In genomic region chr22:49850021-49850911, GRCh38 we compare ENCODE assay signal across 15 cellular contexts. TPM values are rescaled to one million over a fixed set of nuclear protein-coding genes. Genes with fewer than 3 reads are reported as not detected.
DNase-seq lines count a peak whose midpoint lies in the region; ATAC-seq and TF ChIP-seq lines count a peak whose summit lies in the region.
"Had no signal": no experiment of that assay in that cellular context is flagged by ENCODE, and none has a peak within 500 bp of the region (broad histone marks: within the 10 kb centered on the region; RNA-seq: fewer than 3 reads in every experiment).

No MANE protein-coding gene starts in this region.

- H3K27ac Mint-ChIP-seq in GM23338, result no peak overlapping the region
- H3K27ac Mint-ChIP-seq in central memory CD8-positive, alpha-beta T cell (ENCODE audit: low read depth), result no peak overlapping the region
- H3K27ac Mint-ChIP-seq in nephron progenitor cell, result no peak overlapping the region

- H3K9me3 Mint-ChIP-seq in GM23338 (no peaks in the 10 kb centered on the region), nephron progenitor cell (no peaks in the 10 kb centered on the region)
- H3K9me3 Mint-ChIP-seq in central memory CD8-positive, alpha-beta T cell, result no peaks in the 10 kb centered on the region

- peak overlapping the region; percentile 61 to 77 (median 66); a peak in 19 of 20 replicates for H3K4me3 ChIP-seq in BLaER1 treated with 17β-estradiol and CSF1 and Interleukin-3, amounts not matched to agents 10 nM and 100 nM
- peak overlapping the region; percentile 66 for H3K4me3 ChIP-seq in GM23338
- peak overlapping the region in 1 of 2 donors; percentile 50 for H3K4me3 ChIP-seq in tibial artery

- H3K4me1 Mint-ChIP-seq in GM23338 (peaks cover 10% of the 10 kb centered on the region), nephron progenitor cell (peaks cover 15% of the 10 kb centered on the region)
- peaks cover 18% of the 10 kb centered on the region for H3K4me1 Mint-ChIP-seq in central memory CD8-positive, alpha-beta T cell

- no peak for DNase-seq in GM23338 (ENCODE audit: low spot score)
- DNase-seq in central memory CD8-positive, alpha-beta T cell (ENCODE audit: low spot score in 2 of 2), result no peak
- no peak for DNase-seq in nephron progenitor cell
- DNase-seq in tibial artery, result no peak
- DNase-seq in NCI-H2081 (lab: John Stamatoyannopoulos, UW), result no peak
- no peak for DNase-seq in NCI-H345 (lab: John Stamatoyannopoulos, UW)
- no peak for DNase-seq in LoVo (ENCODE audit: low spot score)
- DNase-seq: activated naive CD4-positive, alpha-beta T cell treated with anti-CD3 and anti-CD28 coated beads, Interleukin-2, amount 50 U/mL, for 16 hours; dermis blood vessel endothelial cell; foreskin fibroblast; NCI-H1694 treated with DMSO at 0.1 percent for 48 hours; SHP77 treated with DMSO at 0.1 percent for 48 hours; stimulated activated CD4-positive, alpha-beta T cell treated with anti-CD3 and anti-CD28 coated beads, Interleukin-1b, Interleukin-23, amount 100 ng/mL, for 48 hours had no signal

- intact Hi-C loops in tibial artery (cut with DNase I; ENCODE audit: low total_unique reads), result loop anchor here (5.0 kb wide), 1 partner anchor 67 kb away; the partner anchor contains the start of genes ALG12 and CRELD2

- peaks cover 5% of the 10 kb centered on the region; the same call in 1 of the 2 replicates for H3F3A ChIP-seq in GM23338 (replicated peaks; ENCODE audit: low read depth)

- no peak for TF ChIP-seq CTCF in GM23338 (conservative IDR thresholded peaks at IDR 0.05; ENCODE audit: low read depth in 2 of 2)
- no peak for TF ChIP-seq CTCF in nephron progenitor cell (IDR thresholded peaks at IDR 0.05)
- no peak for TF ChIP-seq CTCF in tibial artery (IDR thresholded peaks at IDR 0.05)

- H3K27ac ChIP-seq in BLaER1 treated with 17β-estradiol and CSF1 and Interleukin-3, amounts not matched to agents 10 nM and 100 nM, result no peak overlapping the region
- no peak overlapping the region for H3K27ac ChIP-seq in GM23338 (ENCODE audit: low read depth)
- no peak overlapping the region for H3K27ac ChIP-seq in tibial artery
- H3K27ac ChIP-seq: pancreas had no signal

- no peaks in the 10 kb centered on the region; a peak in 1 of 22 replicates for H3K9me3 ChIP-seq in BLaER1 treated with 17β-estradiol and CSF1 and Interleukin-3, amounts not matched to agents 10 nM and 100 nM (replicated peaks in 1 of 11)
- no peaks in the 10 kb centered on the region for H3K9me3 ChIP-seq in tibial artery
- H3K9me3 ChIP-seq: pancreas had no signal

- H3K4me3 Mint-ChIP-seq in GM23338 (peak overlapping the region; percentile 65), nephron progenitor cell (peak overlapping the region; percentile 63)
- peak overlapping the region; percentile 59 for H3K4me3 Mint-ChIP-seq in central memory CD8-positive, alpha-beta T cell

- H4K20me1 ChIP-seq in BLaER1 treated with 17β-estradiol and CSF1 and Interleukin-3, amounts not matched to agents 10 nM and 100 nM, result peaks cover 5 to 41% (median 12%) of the 10 kb centered on the region in 11 experiments; a peak in 21 of 22 replicates
- peaks cover 9% of the 10 kb centered on the region; the same call in 1 of the 2 replicates for H4K20me1 ChIP-seq in GM23338 (replicated peaks; ENCODE audit: insufficient read depth)

- H3K36me3 ChIP-seq in BLaER1 treated with 17β-estradiol and CSF1 and Interleukin-3, amounts not matched to agents 10 nM and 100 nM, result no peaks in the 10 kb centered on the region; a peak in 1 of 22 replicates
- no peaks in the 10 kb centered on the region for H3K36me3 ChIP-seq in GM23338 (ENCODE audit: insufficient read depth)
- H3K36me3 ChIP-seq in tibial artery, result no peaks in the 10 kb centered on the region
- H3K36me3 ChIP-seq: pancreas had no signal

- peaks cover 11% of the 10 kb centered on the region for H3K79me2 ChIP-seq in GM23338 (replicated peaks; ENCODE audit: insufficient read depth)

- no peaks in the 10 kb centered on the region for H3K9me2 ChIP-seq in GM23338 (ENCODE audit: insufficient read depth)

- H3K27me3 ChIP-seq in BLaER1 treated with 17β-estradiol and CSF1 and Interleukin-3, amounts not matched to agents 10 nM and 100 nM, result peaks cover 46 to 75% (median 68%) of the 10 kb centered on the region in 11 experiments
- peaks cover 79% of the 10 kb centered on the region for H3K27me3 ChIP-seq in GM23338 (ENCODE audit: insufficient read depth)
- H3K27me3 ChIP-seq in tibial artery, result peaks cover 0 to 48% of the 10 kb centered on the region in 2 donors
- H3K27me3 ChIP-seq: pancreas had no signal

- no peak for ATAC-seq in GM23338
- ATAC-seq in central memory CD8-positive, alpha-beta T cell (replicated peaks; ENCODE audit: extremely low read depth, poor library complexity, severe bottlenecking), result no peak
- ATAC-seq: pancreas had no signal

- H3K36me3 Mint-ChIP-seq in GM23338 (ENCODE audit: low read depth) (no peaks in the 10 kb centered on the region), nephron progenitor cell (ENCODE audit: low read depth) (no peaks in the 10 kb centered on the region)
- peaks cover 6% of the 10 kb centered on the region for H3K36me3 Mint-ChIP-seq in central memory CD8-positive, alpha-beta T cell (ENCODE audit: insufficient read depth)

- H3K4me1 ChIP-seq in BLaER1 treated with 17β-estradiol and CSF1 and Interleukin-3, amounts not matched to agents 10 nM and 100 nM, result peaks cover 15 to 49% (median 41%) of the 10 kb centered on the region in 10 experiments
- H3K4me1 ChIP-seq in GM23338 (ENCODE audit: insufficient read depth) (peaks cover 12% of the 10 kb centered on the region), tibial artery (peaks cover 0 to 39% (median 36%) of the 10 kb centered on the region in 4 donors)

- peaks cover 72% of the 10 kb centered on the region for H3K27me3 Mint-ChIP-seq in GM23338 (ENCODE audit: insufficient read depth, low read depth, poor library complexity)
- H3K27me3 Mint-ChIP-seq in central memory CD8-positive, alpha-beta T cell, result no peaks in the 10 kb centered on the region
- peaks cover 77% of the 10 kb centered on the region for H3K27me3 Mint-ChIP-seq in nephron progenitor cell (ENCODE audit: low read depth, poor library complexity)

- H3K4me2 ChIP-seq in BLaER1 treated with 17β-estradiol and CSF1 and Interleukin-3, amounts not matched to agents 10 nM and 100 nM, result peak overlapping the region; percentile 88 to 99 (median 97)
- peak overlapping the region; percentile 83; the same call in 1 of the 2 replicates for H3K4me2 ChIP-seq in GM23338

- peak overlapping the region in 4 of 11 experiments; percentile 62 to 74 (median 68); a peak in 6 of 22 replicates for H3K9ac ChIP-seq in BLaER1 treated with 17β-estradiol and CSF1 and Interleukin-3, amounts not matched to agents 10 nM and 100 nM

- no peak overlapping the region for H2AFZ ChIP-seq in GM23338

TF ChIP-seq in GM23338, 12 proteins besides CTCF, POLR2A, EP300 and RAD21:
- TF ChIP-seq REST (IDR thresholded peaks at IDR 0.05; ENCODE audit: unreplicated experiment) (no peak), EZH2 (IDR thresholded peaks at IDR 0.05; ENCODE audit: low read depth, unreplicated experiment) (peak; percentile 58)

RNA-seq across cellular contexts. Expression of gene ZBED4, which starts 3.4 kb away (rescaled TPM):
- total RNA-seq in GM23338 (2014; rRNA removed; shearing (Covaris generic)), result 28.0 and 31.9 TPM in 2 replicates
- 8.5 and 9.0 TPM in 2 replicates for polyA plus RNA-seq in GM23338 (2016; fragmentation: Nextera tagmentation; extraction: Ambion mirVana)

RNA-seq across cellular contexts. Expression of gene BRD1, which starts 22.6 kb away (rescaled TPM):
- total RNA-seq in GM23338 (2014; rRNA removed; shearing (Covaris generic)), result 33.8 and 36.1 TPM in 2 replicates
- 12.3 and 13.1 TPM in 2 replicates for polyA plus RNA-seq in GM23338 (2016; fragmentation: Nextera tagmentation; extraction: Ambion mirVana)
